Comparison of ENCODE assay signal across 2 cellular contexts in genomic region chr19:56114711-56115110, GRCh38.
TF ChIP-seq lines count a peak whose summit lies in the region.

No MANE protein-coding gene starts in this region.

TF ChIP-seq in K562, 482 proteins besides CTCF, POLR2A, EP300 and RAD21:
- TF ChIP-seq ZNF316 (IDR thresholded peaks at IDR 0.05) (no peak), U2AF2 (optimal IDR thresholded peaks at IDR 0.05; ENCODE audit: low read depth, low read length) (no peak), ZNF431 (CRISPR knock-in tag; IDR thresholded peaks at IDR 0.05) (no peak), PTRF (tag; IDR thresholded peaks at IDR 0.05) (no peak), PHB (CRISPR knock-in tag; IDR thresholded peaks at IDR 0.05) (no peak), FOXJ3 (CRISPR knock-in tag; IDR thresholded peaks at IDR 0.05) (no peak), TBL1XR1 (IDR thresholded peaks at IDR 0.05; ENCODE audit: low read length in 2 of 2) (no peak), ZNF384 (IDR thresholded peaks at IDR 0.05; ENCODE audit: low read depth, low read length) (no peak), ARID3B (CRISPR knock-in tag; IDR thresholded peaks at IDR 0.05; ENCODE audit: borderline replicate concordance) (no peak), KDM1A (IDR thresholded peaks at IDR 0.05) (no peak), ZNF224 (CRISPR knock-in tag; IDR thresholded peaks at IDR 0.05) (no peak), NCOA6 (IDR thresholded peaks at IDR 0.05) (no peak), MAX (CRISPR knock-in tag; IDR thresholded peaks at IDR 0.05) (no peak), NR4A1 (CRISPR knock-in tag; IDR thresholded peaks at IDR 0.05) (no peak), NR4A1 (tag; IDR thresholded peaks at IDR 0.05) (no peak)

TF ChIP-seq in SK-N-SH treated with all-trans-retinoic acid at 6 μM for 48 hours, 23 proteins besides CTCF, POLR2A, EP300 and RAD21:
- no peak for TF ChIP-seq TSHZ2 (CRISPR knock-in tag; IDR thresholded peaks at IDR 0.05)
- TF ChIP-seq PATZ1 (CRISPR knock-in tag; IDR thresholded peaks at IDR 0.05; ENCODE audit: borderline replicate concordance), result no peak
- TF ChIP-seq TOX (CRISPR knock-in tag; IDR thresholded peaks at IDR 0.05; ENCODE audit: borderline replicate concordance), result no peak
- TF ChIP-seq PPARA (CRISPR knock-in tag; IDR thresholded peaks at IDR 0.05; ENCODE audit: borderline replicate concordance), result no peak
- no peak for TF ChIP-seq ZFP3 (CRISPR knock-in tag; IDR thresholded peaks at IDR 0.05)
- TF ChIP-seq BACH2 (CRISPR knock-in tag; IDR thresholded peaks at IDR 0.05; ENCODE audit: borderline replicate concordance), result no peak
- no peak for TF ChIP-seq TCF4 (CRISPR knock-in tag; IDR thresholded peaks at IDR 0.05; ENCODE audit: borderline replicate concordance)
- TF ChIP-seq ZFP30 (CRISPR knock-in tag; IDR thresholded peaks at IDR 0.05), result no peak
- no peak for TF ChIP-seq RARB (CRISPR knock-in tag; IDR thresholded peaks at IDR 0.05)
- TF ChIP-seq SNAI2 (CRISPR knock-in tag; IDR thresholded peaks at IDR 0.05), result no peak
- no peak for TF ChIP-seq CSDC2 (CRISPR knock-in tag; IDR thresholded peaks at IDR 0.05)
- TF ChIP-seq ZNF8 (CRISPR knock-in tag; IDR thresholded peaks at IDR 0.05), result no peak
